In the genomic region with DNA sequence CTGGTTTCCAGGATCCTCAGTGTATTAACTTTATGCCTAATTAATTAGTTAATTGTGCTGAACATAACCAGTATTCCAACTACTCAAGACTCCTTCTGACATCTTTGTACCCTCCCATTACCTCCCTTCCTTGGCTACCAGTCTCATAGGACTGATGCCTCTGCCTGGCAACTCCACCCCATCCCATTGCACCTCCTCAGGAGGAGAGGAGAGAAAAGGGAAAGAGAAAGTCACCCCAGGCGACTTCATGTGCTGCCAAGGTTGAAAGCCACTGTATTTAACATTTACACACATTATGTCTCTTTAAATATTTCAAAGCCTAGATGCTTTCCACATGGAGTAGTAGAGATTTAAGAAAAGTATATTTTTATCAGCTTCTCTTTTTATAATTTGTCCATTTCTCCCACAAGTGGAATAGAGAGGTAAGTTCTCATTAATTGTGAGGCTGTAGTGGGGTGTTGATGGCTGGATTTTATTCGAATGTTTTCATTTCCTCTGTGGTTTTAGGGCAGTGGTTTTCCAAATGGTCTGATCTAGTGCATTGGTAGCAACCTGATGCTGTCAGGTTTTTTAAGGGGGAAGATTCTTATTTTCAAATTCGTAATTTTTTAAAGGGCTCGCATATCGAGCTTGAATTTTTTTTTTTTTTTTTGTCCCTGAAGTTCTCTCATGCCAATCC, we compare ENCODE assay signal across 20 cellular contexts.
DNase-seq lines count a peak whose midpoint lies in the region; ATAC-seq and TF ChIP-seq lines count a peak whose summit lies in the region.
"Had no signal": no experiment of that assay in that cellular context is flagged by ENCODE, and none has a peak within 500 bp of the region (broad histone marks: within the 10 kb centered on the region; RNA-seq: fewer than 3 reads in every experiment).

No MANE protein-coding gene starts in this region.

- TF ChIP-seq CTCF in SK-N-SH (IDR thresholded peaks at IDR 0.05) (no peak), epithelial cell of proximal tubule (conservative IDR thresholded peaks at IDR 0.05; ENCODE audit: low read depth, low read length) (no peak), tibial artery (IDR thresholded peaks at IDR 0.05) (no peak)

- TF ChIP-seq EP300 in SK-N-SH (IDR thresholded peaks at IDR 0.05; ENCODE audit: borderline replicate concordance in 1 of 2, low read depth in 1 of 2, low read length in 1 of 2) = no peak

- peak overlapping the region; percentile 55 for H3K9ac ChIP-seq in SK-N-SH

- DNase-seq in HCEC 1CT (peak; percentile 30), SK-N-SH (no peak), epithelial cell of proximal tubule (ENCODE audit: low read depth) (no peak), tibial artery (no peak)
- no peak for DNase-seq in stimulated activated effector memory CD8-positive, alpha-beta T cell treated with anti-CD3 and anti-CD28 coated beads, Interleukin-12 subunit alpha, Interleukin-12 subunit beta, amount 100 ng/mL, for 72 hours (ENCODE audit: low spot score in 2 of 2)
- DNase-seq: activated CD4-positive, alpha-beta memory T cell treated with anti-CD3 and anti-CD28 coated beads for 36 hours; activated T-cell treated with anti-CD3 and anti-CD28 coated beads, Interleukin-2, amount 50 U/mL, for 4 hours; CD4-positive, alpha-beta T cell; NCI-H1048; right lobe of liver; SJCRH30; stimulated activated CD4-positive, alpha-beta T cell treated with anti-CD3 and anti-CD28 coated beads, Interleukin-2, amount 100 ng/mL, for 48 hours; stimulated activated CD8-positive, alpha-beta memory T cell treated with anti-CD3 and anti-CD28 coated beads, Interleukin-4, amount 100 ng/mL, for 48 hours; testis had no signal

- no peak for ATAC-seq in stimulated activated effector memory CD8-positive, alpha-beta T cell treated with anti-CD3 and anti-CD28 coated beads, Interleukin-12 subunit alpha, Interleukin-12 subunit beta, amount 100 ng/mL, for 72 hours
- ATAC-seq in GM18873 (IDR thresholded peaks at IDR 0.05; ENCODE audit: low FRiP score, unreplicated experiment) = no peak
- ATAC-seq in GM21423 (IDR thresholded peaks at IDR 0.05; ENCODE audit: unreplicated experiment) = no peak
- ATAC-seq: activated T-cell treated with anti-CD3 and anti-CD28 coated beads, Interleukin-2, amount 50 U/mL, for 4 hours; HepG2; right lobe of liver had no signal

- no peaks in the 10 kb centered on the region for H3K27me3 ChIP-seq in SK-N-SH (ENCODE audit: insufficient read depth)
- H3K27me3 ChIP-seq in tibial artery = no peaks in the 10 kb centered on the region
- H3K27me3 ChIP-seq: neutrophil, right lobe of liver, SJCRH30, testis had no signal

- H3K9me3 ChIP-seq in SK-N-SH (peaks cover 4% of the 10 kb centered on the region; the same call in 1 of the 2 replicates), tibial artery (peaks cover 0 to 8% (median 0%) of the 10 kb centered on the region in 3 donors)
- H3K9me3 ChIP-seq: HAP-1, neutrophil, testis had no signal

- 54% methylated on average over 5 of the region's 5 CpGs for WGBS in SK-N-SH (ENCODE audit: low lambda C conversion rate)

- no peak overlapping the region for H3K4me3 Mint-ChIP-seq in stimulated activated effector memory CD8-positive, alpha-beta T cell treated with anti-CD3 and anti-CD28 coated beads, Interleukin-12 subunit alpha, Interleukin-12 subunit beta, amount 100 ng/mL, for 72 hours
- H3K4me3 Mint-ChIP-seq: activated CD4-positive, alpha-beta memory T cell treated with anti-CD3 and anti-CD28 coated beads for 36 hours; activated naive CD8-positive, alpha-beta T cell; activated T-cell treated with anti-CD3 and anti-CD28 coated beads, Interleukin-2, amount 50 U/mL, for 4 hours; CD4-positive, alpha-beta T cell had no signal

- CTCF ChIA-PET in SK-N-SH (lab: Yijun Ruan, JAX) = no interaction called here

- no peak for TF ChIP-seq RAD21 in SK-N-SH (IDR thresholded peaks at IDR 0.05; ENCODE audit: low read length)

- H3F3A ChIP-seq in SK-N-SH (replicated peaks; ENCODE audit: insufficient read depth) = peaks cover 18% of the 10 kb centered on the region

- peaks cover 4 to 18% of the 10 kb centered on the region in 2 experiments for H3K4me1 ChIP-seq in SK-N-SH (ENCODE audit: control insufficient read depth in 1 of 2, insufficient read depth in 2 of 2, low read depth in 1 of 2, low read length in 1 of 2)
- H3K4me1 ChIP-seq in tibial artery = peaks cover 0 to 15% (median 0%) of the 10 kb centered on the region in 4 donors
- H3K4me1 ChIP-seq: HAP-1 had no signal

- intact Hi-C loops in tibial artery (cut with DNase I; ENCODE audit: low total_unique reads) = no loop called here

- no peak overlapping the region for H2AFZ ChIP-seq in SK-N-SH (ENCODE audit: low read depth)

- peak overlapping the region in 1 of 2 experiments; percentile 17; a peak in 1 of 4 replicates for H3K4me3 ChIP-seq in SK-N-SH (ENCODE audit: low read depth in 2 of 2, low read length in 1 of 2)
- H3K4me3 ChIP-seq in epithelial cell of proximal tubule (ENCODE audit: low read depth, low read length) = peak overlapping the region; percentile 3
- H3K4me3 ChIP-seq in tibial artery = no peak overlapping the region
- H3K4me3 ChIP-seq: HAP-1, right lobe of liver, SJCRH30, testis had no signal

- peaks cover 6% of the 10 kb centered on the region; the same call in 1 of the 2 replicates for H3K79me2 ChIP-seq in SK-N-SH (ENCODE audit: insufficient read depth)

- peak overlapping the region; percentile 81 to 88 for H3K27ac ChIP-seq in SK-N-SH (ENCODE audit: low read depth in 2 of 2, low read length in 1 of 2)
- no peak overlapping the region for H3K27ac ChIP-seq in tibial artery
- H3K27ac ChIP-seq: neutrophil, right lobe of liver, SJCRH30, testis had no signal

- peaks cover 8% of the 10 kb centered on the region for H3K4me1 Mint-ChIP-seq in stimulated activated effector memory CD8-positive, alpha-beta T cell treated with anti-CD3 and anti-CD28 coated beads, Interleukin-12 subunit alpha, Interleukin-12 subunit beta, amount 100 ng/mL, for 72 hours

- H3K9me2 ChIP-seq in SK-N-SH = no peaks in the 10 kb centered on the region

- no peaks in the 10 kb centered on the region for H4K20me1 ChIP-seq in SK-N-SH (ENCODE audit: insufficient read depth)

- H3K4me2 ChIP-seq in SK-N-SH = peak overlapping the region; percentile 40

- POLR2A ChIA-PET in SK-N-SH (lab: Yijun Ruan, JAX) = interaction anchor here (1.1 kb wide), 1 partner anchor 15 kb away, joined by 3 read pairs; no protein-coding TSS in a partner anchor

- peak overlapping the region; percentile 49 for H3K27ac Mint-ChIP-seq in stimulated activated effector memory CD8-positive, alpha-beta T cell treated with anti-CD3 and anti-CD28 coated beads, Interleukin-12 subunit alpha, Interleukin-12 subunit beta, amount 100 ng/mL, for 72 hours
- H3K27ac Mint-ChIP-seq: activated CD4-positive, alpha-beta memory T cell treated with anti-CD3 and anti-CD28 coated beads for 36 hours; activated naive CD8-positive, alpha-beta T cell; CD4-positive, alpha-beta T cell had no signal

- peaks cover 11% of the 10 kb centered on the region for H3K9me3 Mint-ChIP-seq in stimulated activated effector memory CD8-positive, alpha-beta T cell treated with anti-CD3 and anti-CD28 coated beads, Interleukin-12 subunit alpha, Interleukin-12 subunit beta, amount 100 ng/mL, for 72 hours

- H3K36me3 Mint-ChIP-seq in stimulated activated effector memory CD8-positive, alpha-beta T cell treated with anti-CD3 and anti-CD28 coated beads, Interleukin-12 subunit alpha, Interleukin-12 subunit beta, amount 100 ng/mL, for 72 hours = no peaks in the 10 kb centered on the region
- H3K36me3 Mint-ChIP-seq: activated CD4-positive, alpha-beta memory T cell treated with anti-CD3 and anti-CD28 coated beads for 36 hours had no signal

- no peaks in the 10 kb centered on the region for H3K36me3 ChIP-seq in SK-N-SH (replicated peaks in 1 of 2; ENCODE audit: control insufficient read depth in 1 of 2, insufficient read depth in 2 of 2, low read length in 1 of 2)
- no peaks in the 10 kb centered on the region for H3K36me3 ChIP-seq in tibial artery
- H3K36me3 ChIP-seq: HAP-1, neutrophil, right lobe of liver, SJCRH30 had no signal

TF ChIP-seq in SK-N-SH, 30 proteins besides CTCF, POLR2A, EP300 and RAD21 (continues in another document):
- TF ChIP-seq POLR2AphosphoS5 (IDR thresholded peaks at IDR 0.05; ENCODE audit: low read depth, low read length) = no peak
- TF ChIP-seq FOXJ3 (CRISPR knock-in tag; IDR thresholded peaks at IDR 0.05) = no peak
- TF ChIP-seq, protein P1, sequence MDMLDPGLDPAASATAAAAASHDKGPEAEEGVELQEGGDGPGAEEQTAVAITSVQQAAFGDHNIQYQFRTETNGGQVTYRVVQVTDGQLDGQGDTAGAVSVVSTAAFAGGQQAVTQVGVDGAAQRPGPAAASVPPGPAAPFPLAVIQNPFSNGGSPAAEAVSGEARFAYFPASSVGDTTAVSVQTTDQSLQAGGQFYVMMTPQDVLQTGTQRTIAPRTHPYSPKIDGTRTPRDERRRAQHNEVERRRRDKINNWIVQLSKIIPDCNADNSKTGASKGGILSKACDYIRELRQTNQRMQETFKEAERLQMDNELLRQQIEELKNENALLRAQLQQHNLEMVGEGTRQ (IDR thresholded peaks at IDR 0.05; ENCODE audit: borderline replicate concordance, low read depth, low read length) = no peak
- TF ChIP-seq CHD2 (IDR thresholded peaks at IDR 0.05; ENCODE audit: low read length, partially characterized antibody) = no peak
- TF ChIP-seq MXI1 (IDR thresholded peaks at IDR 0.05; ENCODE audit: low read depth, low read length) = no peak
- no peak for TF ChIP-seq MEF2A (IDR thresholded peaks at IDR 0.05; ENCODE audit: borderline replicate concordance, low read depth)
- TF ChIP-seq ELF1 (IDR thresholded peaks at IDR 0.05) = no peak
- TF ChIP-seq GABPA (IDR thresholded peaks at IDR 0.05; ENCODE audit: low read depth) = no peak
- TF ChIP-seq, protein P2, sequence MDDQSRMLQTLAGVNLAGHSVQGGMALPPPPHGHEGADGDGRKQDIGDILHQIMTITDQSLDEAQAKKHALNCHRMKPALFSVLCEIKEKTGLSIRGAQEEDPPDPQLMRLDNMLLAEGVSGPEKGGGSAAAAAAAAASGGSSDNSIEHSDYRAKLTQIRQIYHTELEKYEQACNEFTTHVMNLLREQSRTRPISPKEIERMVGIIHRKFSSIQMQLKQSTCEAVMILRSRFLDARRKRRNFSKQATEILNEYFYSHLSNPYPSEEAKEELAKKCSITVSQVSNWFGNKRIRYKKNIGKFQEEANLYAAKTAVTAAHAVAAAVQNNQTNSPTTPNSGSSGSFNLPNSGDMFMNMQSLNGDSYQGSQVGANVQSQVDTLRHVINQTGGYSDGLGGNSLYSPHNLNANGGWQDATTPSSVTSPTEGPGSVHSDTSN (IDR thresholded peaks at IDR 0.05) = peak; percentile 30; the same call in 1 of the 2 replicates
- no peak for TF ChIP-seq EZH2phosphoT487 (IDR thresholded peaks at IDR 0.05; ENCODE audit: borderline replicate concordance, low read depth)
- no peak for TF ChIP-seq FOXM1 (IDR thresholded peaks at IDR 0.05; ENCODE audit: low read depth)
- TF ChIP-seq, protein P3, sequence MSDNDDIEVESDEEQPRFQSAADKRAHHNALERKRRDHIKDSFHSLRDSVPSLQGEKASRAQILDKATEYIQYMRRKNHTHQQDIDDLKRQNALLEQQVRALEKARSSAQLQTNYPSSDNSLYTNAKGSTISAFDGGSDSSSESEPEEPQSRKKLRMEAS (IDR thresholded peaks at IDR 0.05; ENCODE audit: low read depth) = no peak
- 0 out of 2 replicates have a peak, but pooled peaks have one; percentile 5 for TF ChIP-seq NFIC (IDR thresholded peaks at IDR 0.05; ENCODE audit: borderline replicate concordance)

Comparison
In these comparisons a context has a peak if more than half of its experiments do, and no peak if none do; other contexts are left out.
1. H3K27ac ChIP-seq: peak in SK-N-SH (2 of 2); none in tibial artery (0 of 2).